ENCODE assay signal across 8 cellular contexts in the genomic region with DNA sequence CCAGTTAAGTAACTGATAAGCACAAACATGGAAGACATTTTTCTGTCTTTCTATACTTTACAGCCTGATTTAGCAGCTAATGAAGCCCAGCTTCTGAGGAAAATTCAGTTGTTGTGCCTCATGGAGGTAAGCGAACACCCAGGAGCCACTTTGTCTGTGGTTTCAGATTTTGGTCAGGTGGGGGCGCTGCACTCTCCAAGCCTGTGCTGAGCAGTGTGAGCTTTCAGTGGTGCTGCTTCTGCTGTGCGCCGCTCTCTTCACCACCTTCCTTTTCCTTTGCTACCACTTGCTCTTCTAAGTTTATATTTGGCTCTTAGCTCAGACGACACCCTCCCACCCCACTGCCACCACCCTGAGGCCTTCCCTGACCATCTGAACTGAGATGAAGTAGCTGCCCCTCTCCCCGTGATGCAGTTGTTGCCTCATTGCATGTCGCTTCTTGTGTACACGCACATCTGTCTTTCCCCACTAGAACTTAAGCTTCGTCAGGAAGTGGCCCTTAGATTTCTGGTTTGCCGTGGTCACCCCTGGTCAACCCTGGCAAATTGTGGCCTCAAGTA. TPM values are rescaled to one million over a fixed set of nuclear protein-coding genes. Genes with fewer than 3 reads are reported as not detected.
A peak's percentile ranks its signal among the peaks of the same experiment; 100 is the strongest.
DNase-seq lines count a peak whose midpoint lies in the region; ATAC-seq, FAIRE-seq and TF ChIP-seq lines count a peak whose summit lies in the region.

No MANE protein-coding gene starts in this region.

- H3K9me2 ChIP-seq in GM23338 (ENCODE audit: insufficient read depth) = peaks cover 4% of the 10 kb centered on the region; the same call in 1 of the 2 replicates

- BruUV-seq in A673 (replicated peaks; lab: Mats Ljungman, UMichigan) = no TSS peak

- POLR2A ChIA-PET in A673 (lab: Charles Lee; ENCODE audit: low non-redundant PET) = no interaction called here

- H2AFZ ChIP-seq in GM23338 = no peak overlapping the region

- no peaks in the 10 kb centered on the region for H3K79me2 ChIP-seq in GM23338 (replicated peaks; ENCODE audit: insufficient read depth)

- 79 to 83% methylated on average over 10 of the region's 10 CpGs for WGBS in heart right ventricle, 2 donors
- WGBS in small intestine, 3 donors = 64 to 78% (median 70%) methylated on average over 10 of the region's 10 CpGs

- in situ Hi-C loops in SK-MEL-5 (cut with HindIII; ENCODE audit: low pct_unique_long_range_greater_than_20kb, low sequenced_read_pairs) = no loop called here

- H3K27me3 Mint-ChIP-seq in GM23338 (ENCODE audit: insufficient read depth, low read depth, poor library complexity) = peaks cover 1% of the 10 kb centered on the region
- no peaks in the 10 kb centered on the region for H3K27me3 Mint-ChIP-seq in activated naive CD4-positive, alpha-beta T cell treated with anti-CD3 and anti-CD28 coated beads, Interleukin-2, amount 10 ng/mL, durations not matched to agents 7 days and 5 days

- no peaks in the 10 kb centered on the region for H3K4me1 ChIP-seq in A673 (ENCODE audit: insufficient read depth, low read length, poor library complexity, severe bottlenecking)
- H3K4me1 ChIP-seq in GM23338 (ENCODE audit: insufficient read depth) = no peaks in the 10 kb centered on the region
- H3K4me1 ChIP-seq in heart right ventricle = no peaks in the 10 kb centered on the region
- no peaks in the 10 kb centered on the region for H3K4me1 ChIP-seq in small intestine (ENCODE audit: control insufficient read depth in 2 of 2, insufficient read depth in 1 of 2, low read depth in 1 of 2, low read length in 1 of 2)

- H3F3A ChIP-seq in GM23338 (replicated peaks; ENCODE audit: low read depth) = peaks cover 16% of the 10 kb centered on the region

- FAIRE-seq in small intestine (lab: Jason Lieb, UNC) = no peak
- no peak for FAIRE-seq in GM19239 (lab: Jason Lieb, UNC)

- H3K36me3 ChIP-seq in A673 (ENCODE audit: insufficient read depth, low read length, poor library complexity, severe bottlenecking) (peaks cover 60% of the 10 kb centered on the region), GM23338 (ENCODE audit: insufficient read depth) (peaks cover 36% of the 10 kb centered on the region), heart right ventricle (peaks cover 3 to 84% (median 60%) of the 10 kb centered on the region in 9 donors), small intestine (ENCODE audit: control insufficient read depth in 2 of 2, insufficient read depth in 2 of 2, low read length in 2 of 2) (peaks cover 11 to 20% of the 10 kb centered on the region in 2 donors)

- H3K4me3 Mint-ChIP-seq in GM23338 = no peak overlapping the region
- H3K4me3 Mint-ChIP-seq in activated naive CD4-positive, alpha-beta T cell treated with anti-CD3 and anti-CD28 coated beads, Interleukin-2, amount 10 ng/mL, durations not matched to agents 7 days and 5 days = no peak overlapping the region

- no peaks in the 10 kb centered on the region for H4K20me1 ChIP-seq in GM23338 (replicated peaks; ENCODE audit: insufficient read depth)

- DNase-seq in A673 (ENCODE audit: low spot score) (peak; percentile 62), GM23338 (ENCODE audit: low spot score) (peak; percentile 85), SK-MEL-5 (ENCODE audit: low read depth, low spot score) (peak; percentile 72), heart right ventricle (peak; percentile 44 to 48), small intestine (peak; percentile 70), HPDE6-E6E7 (ENCODE audit: extremely low spot score) (no peak), GM19239 (ENCODE audit: insufficient read length, low spot score) (no peak)
- peak; percentile 91 for DNase-seq in activated naive CD4-positive, alpha-beta T cell treated with anti-CD3 and anti-CD28 coated beads, Interleukin-2, amount 10 ng/mL, durations not matched to agents 7 days and 5 days

- peaks cover 69% of the 10 kb centered on the region for H3K36me3 Mint-ChIP-seq in GM23338 (ENCODE audit: low read depth)
- peaks cover 57% of the 10 kb centered on the region for H3K36me3 Mint-ChIP-seq in activated naive CD4-positive, alpha-beta T cell treated with anti-CD3 and anti-CD28 coated beads, Interleukin-2, amount 10 ng/mL, durations not matched to agents 7 days and 5 days

- H3K4me2 ChIP-seq in GM23338 = no peak overlapping the region

- H3K4me1 Mint-ChIP-seq in GM23338 = no peaks in the 10 kb centered on the region; the same call in none of the 3 replicates
- peaks cover 16% of the 10 kb centered on the region for H3K4me1 Mint-ChIP-seq in activated naive CD4-positive, alpha-beta T cell treated with anti-CD3 and anti-CD28 coated beads, Interleukin-2, amount 10 ng/mL, durations not matched to agents 7 days and 5 days

- ATAC-seq in GM23338 = peak; percentile 99
- peak in 6 of 8 donors; percentile 71 to 86 (median 78) for ATAC-seq in heart right ventricle

- H3K27me3 ChIP-seq in A673 (replicated peaks; ENCODE audit: insufficient read depth, low read depth, low read length, poor library complexity) (no peaks in the 10 kb centered on the region), GM23338 (ENCODE audit: insufficient read depth) (no peaks in the 10 kb centered on the region), heart right ventricle (no peaks in the 10 kb centered on the region), small intestine (ENCODE audit: control insufficient read depth in 2 of 2, insufficient read depth in 2 of 2, low read length in 2 of 2) (no peaks in the 10 kb centered on the region)

- no peaks in the 10 kb centered on the region for H3K9me3 Mint-ChIP-seq in GM23338
- H3K9me3 Mint-ChIP-seq in activated naive CD4-positive, alpha-beta T cell treated with anti-CD3 and anti-CD28 coated beads, Interleukin-2, amount 10 ng/mL, durations not matched to agents 7 days and 5 days = no peaks in the 10 kb centered on the region

- H3K27ac Mint-ChIP-seq in GM23338 = no peak overlapping the region
- peak overlapping the region; percentile 78 for H3K27ac Mint-ChIP-seq in activated naive CD4-positive, alpha-beta T cell treated with anti-CD3 and anti-CD28 coated beads, Interleukin-2, amount 10 ng/mL, durations not matched to agents 7 days and 5 days

- intact Hi-C loops in A673 (cut with micrococcal nuclease; ENCODE audit: unreplicated experiment) (loop anchor here (10.0 kb wide), 1 partner anchor 104 kb away; no protein-coding TSS in a partner anchor), heart right ventricle (cut with DNase I) (loop anchor here in 3 of 10 donors (5.0 to 10.0 kb wide), 4 partner anchors 36 to 124 kb away; a partner anchor contains a TSS)

- CTCF ChIA-PET in A673 (lab: Charles Lee) = interaction anchor here (0.5 to 1.0 kb wide), 4 partner anchors 54 to 175 kb away, joined by 3 to 4 read pairs (median 4); no protein-coding TSS in a partner anchor
- CTCF ChIA-PET in activated naive CD4-positive, alpha-beta T cell treated with anti-CD3 and anti-CD28 coated beads, Interleukin-2, amount 10 ng/mL, durations not matched to agents 7 days and 5 days (lab: Charles Lee) = interaction anchor here (0.7 to 4.6 kb wide), 39 partner anchors 9 to 268 kb away, joined by 3 to 49 read pairs (median 6); a partner anchor contains a TSS

- H3K9me3 ChIP-seq in A673 (ENCODE audit: low read depth, low read length, poor library complexity, severe bottlenecking) (no peaks in the 10 kb centered on the region), heart right ventricle (no peaks in the 10 kb centered on the region), small intestine (ENCODE audit: control insufficient read depth, low read depth) (no peaks in the 10 kb centered on the region)

- H3K4me3 ChIP-seq in A673 (ENCODE audit: low read depth, low read length, poor library complexity, severe bottlenecking) = no peak overlapping the region
- no peak overlapping the region for H3K4me3 ChIP-seq in GM23338
- H3K4me3 ChIP-seq in heart right ventricle = no peak overlapping the region
- H3K4me3 ChIP-seq in small intestine (ENCODE audit: low read depth in 1 of 2, low read length in 2 of 2) = no peak overlapping the region

- H3K27ac ChIP-seq in A673 (ENCODE audit: low read depth, low read length, poor library complexity, severe bottlenecking) (no peak overlapping the region), GM23338 (ENCODE audit: low read depth) (peak overlapping the region; percentile 70), heart right ventricle (no peak overlapping the region), small intestine (ENCODE audit: low read depth in 1 of 2, low read length in 1 of 2) (peak overlapping the region in 1 of 2 donors; percentile 18)

- TF ChIP-seq CTCF in A673 (conservative IDR thresholded peaks at IDR 0.05; ENCODE audit: low read depth, low read length) = peak; percentile 75
- peak; percentile 89 to 96 for TF ChIP-seq CTCF in GM23338 (conservative IDR thresholded peaks at IDR 0.05; ENCODE audit: low read depth in 2 of 2)
- TF ChIP-seq CTCF in heart right ventricle (IDR thresholded peaks at IDR 0.05) = peak; percentile 31 to 76 (median 61)

RNA-seq across cellular contexts. Expression of a gene that starts 14.0 kb away (rescaled TPM):
- total RNA-seq in A673 (2021) (195 and 199 TPM in 2 replicates), heart right ventricle (100 to 1,000 TPM in 3 of 10 donors, 10 to 100 TPM in 7; 78.7 to 110 (median 90.4) TPM)
- 99.9 and 111 TPM in 2 replicates for total RNA-seq in GM23338 (2014; rRNA removed; shearing (Covaris generic))
- polyA plus RNA-seq in GM23338 (2016; fragmentation: Nextera tagmentation; extraction: Ambion mirVana) (114 and 116 TPM in 2 replicates), heart right ventricle (100 to 1,000 TPM; 129 to 163 TPM), small intestine (100 to 1,000 TPM; 144 to 159 (median 155) TPM)
- total RNA-seq in SK-MEL-5 (2014; rRNA removed; shearing (Covaris generic)) = 133 and 140 TPM in 2 replicates
- 140 and 143 TPM in 2 replicates for polyA plus RNA-seq in SK-MEL-5 (2015; cell fraction: cytosol; rRNA removed)
- polyA plus RNA-seq in SK-MEL-5 (2015; cell fraction: nucleus; rRNA removed) = 155 and 171 TPM in 2 replicates

RNA-seq across cellular contexts. Expression of a gene that starts 14.7 kb away (rescaled TPM):
- total RNA-seq in A673 (2021) (13.6 and 17.1 TPM in 2 replicates), heart right ventricle (10 to 100 TPM; 33.1 to 50.2 (median 35.5) TPM)
- 5.2 and 7.0 TPM in 2 replicates for total RNA-seq in GM23338 (2014; rRNA removed; shearing (Covaris generic))
- polyA plus RNA-seq in GM23338 (2016; fragmentation: Nextera tagmentation; extraction: Ambion mirVana) (8.9 and 11.4 TPM in 2 replicates), heart right ventricle (10 to 100 TPM; 18.5 to 23.3 TPM), small intestine (10 to 100 TPM; 15.9 to 23.0 (median 16.1) TPM)
- total RNA-seq in SK-MEL-5 (2014; rRNA removed; shearing (Covaris generic)) = 8.4 and 8.8 TPM in 2 replicates
- 22.1 and 22.5 TPM in 2 replicates for polyA plus RNA-seq in SK-MEL-5 (2015; cell fraction: cytosol; rRNA removed)
- polyA plus RNA-seq in SK-MEL-5 (2015; cell fraction: nucleus; rRNA removed) = 46.2 and 66.5 TPM in 2 replicates

RNA-seq across cellular contexts. Expression of a gene that starts 27.4 kb away (rescaled TPM):
- total RNA-seq in A673 (2021) (not detected in 2 replicates), heart right ventricle (under 1 TPM in 4 of 10 donors, not detected in 6; 0.09 to 0.25 (median 0.12) TPM)
- 0.73 TPM in 1 of 2 replicates, not detected in the other for total RNA-seq in GM23338 (2014; rRNA removed; shearing (Covaris generic))
- polyA plus RNA-seq in GM23338 (2016; fragmentation: Nextera tagmentation; extraction: Ambion mirVana) (0.15 TPM in 1 of 2 replicates, not detected in the other), heart right ventricle (under 1 TPM; 0.07 to 0.09 TPM), small intestine (10 to 100 TPM; 42.2 to 72.4 (median 45.0) TPM)
- 0.11 TPM in 1 of 2 replicates, not detected in the other for total RNA-seq in SK-MEL-5 (2014; rRNA removed; shearing (Covaris generic))
- 0.08 TPM in 1 of 2 replicates, not detected in the other for polyA plus RNA-seq in SK-MEL-5 (2015; cell fraction: cytosol; rRNA removed)
- not detected in 2 replicates for polyA plus RNA-seq in SK-MEL-5 (2015; cell fraction: nucleus; rRNA removed)

RNA-seq across cellular contexts. Expression of a gene that starts 38.1 kb away (rescaled TPM):
- total RNA-seq in A673 (2021) = 5.4 and 8.6 TPM in 2 replicates
- total RNA-seq in GM23338 (2014; rRNA removed; shearing (Covaris generic)) = 45.4 and 55.8 TPM in 2 replicates
- polyA plus RNA-seq in GM23338 (2016; fragmentation: Nextera tagmentation; extraction: Ambion mirVana) = 18.1 and 24.9 TPM in 2 replicates
- total RNA-seq in SK-MEL-5 (2014; rRNA removed; shearing (Covaris generic)) = 12.6 and 14.9 TPM in 2 replicates
- polyA plus RNA-seq in SK-MEL-5 (2015; cell fraction: cytosol; rRNA removed) = 8.0 and 12.0 TPM in 2 replicates
- 519 and 573 TPM in 2 replicates for polyA plus RNA-seq in SK-MEL-5 (2015; cell fraction: nucleus; rRNA removed)
- total RNA-seq in heart right ventricle = 10 to 100 TPM in 1 of 10 donors, 1 to 10 TPM in 9; 3.3 to 10.8 (median 5.9) TPM
- 10 to 100 TPM; 15.9 to 45.3 TPM for polyA plus RNA-seq in heart right ventricle
- polyA plus RNA-seq in small intestine = 100 to 1,000 TPM; 118 to 154 (median 127) TPM

RNA-seq across cellular contexts. Expression of a gene that starts 43.3 kb away (rescaled TPM):
- total RNA-seq in A673 (2021) (78.2 and 88.2 TPM in 2 replicates), heart right ventricle (10 to 100 TPM; 38.4 to 82.1 (median 59.5) TPM)
- 65.5 and 81.3 TPM in 2 replicates for total RNA-seq in GM23338 (2014; rRNA removed; shearing (Covaris generic))
- polyA plus RNA-seq in GM23338 (2016; fragmentation: Nextera tagmentation; extraction: Ambion mirVana) (23.6 and 27.3 TPM in 2 replicates), heart right ventricle (10 to 100 TPM; 38.6 to 76.4 TPM), small intestine (10 to 100 TPM; 59.1 to 64.3 (median 62.6) TPM)
- 93.8 and 117 TPM in 2 replicates for total RNA-seq in SK-MEL-5 (2014; rRNA removed; shearing (Covaris generic))
- polyA plus RNA-seq in SK-MEL-5 (2015; cell fraction: cytosol; rRNA removed) = 75.5 and 82.5 TPM in 2 replicates
- polyA plus RNA-seq in SK-MEL-5 (2015; cell fraction: nucleus; rRNA removed) = 202 and 222 TPM in 2 replicates

Comparison
In these comparisons a context has a peak if more than half of its experiments do, and no peak if none do; other contexts are left out.
1. DNase-seq: peak in A673 (single experiment), GM23338 (single experiment), SK-MEL-5 (single experiment), activated naive CD4-positive, alpha-beta T cell treated with anti-CD3 and anti-CD28 coated beads, Interleukin-2, amount 10 ng/mL, durations not matched to agents 7 days and 5 days (single experiment), heart right ventricle (2 of 2) and small intestine (single experiment); none in HPDE6-E6E7 (single experiment) and GM19239 (single experiment).
2. Peak in every context shown above with its lines, with median percentiles within 50 percentile points of each other: CTCF ChIP-seq.